Comparison of ENCODE assay signal across 11 cellular contexts in genomic region chr16:84177740-84178070, GRCh38. TPM values are rescaled to one million over a fixed set of nuclear protein-coding genes. Genes with fewer than 3 reads are reported as not detected.
A peak's percentile ranks its signal among the peaks of the same experiment; 100 is the strongest.
DNase-seq lines count a peak whose midpoint lies in the region; ATAC-seq and TF ChIP-seq lines count a peak whose summit lies in the region.
"Had no signal": no experiment of that assay in that cellular context is flagged by ENCODE, and none has a peak within 500 bp of the region (broad histone marks: within the 10 kb centered on the region; RNA-seq: fewer than 3 reads in every experiment).

No MANE protein-coding gene starts in this region.

- H3K9me3 ChIP-seq in fibroblast of lung (ENCODE audit: control insufficient read depth, insufficient read depth, low read depth, low read length) (no peaks in the 10 kb centered on the region), prostate gland (no peaks in the 10 kb centered on the region)

- peak overlapping the region; percentile 61 for H3K27ac ChIP-seq in fibroblast of lung (ENCODE audit: insufficient read depth, low read length)
- peak overlapping the region; percentile 74 for H3K27ac ChIP-seq in prostate gland

- ATAC-seq in HG03342 (IDR thresholded peaks at IDR 0.05; ENCODE audit: unreplicated experiment), result no peak
- no peak for ATAC-seq in HG02623 (IDR thresholded peaks at IDR 0.05; ENCODE audit: unreplicated experiment)

- H3K36me3 ChIP-seq in fibroblast of lung (ENCODE audit: control insufficient read depth, insufficient read depth, low read length) (peaks cover 22% of the 10 kb centered on the region), prostate gland (peaks cover 4 to 25% of the 10 kb centered on the region in 2 donors)

- no peak overlapping the region for H3K4me2 ChIP-seq in fibroblast of lung (ENCODE audit: extremely low read depth, insufficient read depth, low read length)

- H2AFZ ChIP-seq in fibroblast of lung (ENCODE audit: low read length), result no peak overlapping the region

- no peaks in the 10 kb centered on the region for H4K20me1 ChIP-seq in fibroblast of lung (ENCODE audit: control insufficient read depth, extremely low read depth, insufficient read depth, low read length)

- peak overlapping the region; percentile 4 for H3K9ac ChIP-seq in fibroblast of lung (ENCODE audit: insufficient read depth, low read length)

- in situ Hi-C loops in SK-MEL-5 (cut with HindIII; ENCODE audit: low pct_unique_long_range_greater_than_20kb, low sequenced_read_pairs), result no loop called here

- H3K4me3 ChIP-seq in AG09309 (ENCODE audit: control insufficient read depth, low read depth, low read length) (no peak overlapping the region), fibroblast of lung (replicated peaks in 1 of 4; ENCODE audit: control extremely low read depth in 1 of 4, insufficient read depth in 1 of 4, low read depth in 3 of 4, low read length in 4 of 4) (no peak overlapping the region), prostate gland (no peak overlapping the region)

- 32% methylated on average over 9 of the region's 9 CpGs for WGBS in prostate gland

- intact Hi-C loops in prostate gland (cut with DNase I), result loop anchor here (5.0 to 10.0 kb wide), 2 partner anchors 90 to 213 kb away; partner anchors contain the start of gene NECAB2

- H3K4me1 ChIP-seq in fibroblast of lung (ENCODE audit: control insufficient read depth, extremely low read depth, insufficient read depth, low read length) (peaks cover 27% of the 10 kb centered on the region), prostate gland (replicated peaks) (peaks cover 6% of the 10 kb centered on the region)

- no peaks in the 10 kb centered on the region for H3K79me2 ChIP-seq in fibroblast of lung (ENCODE audit: control insufficient read depth, insufficient read depth, low read length)

- DNase-seq in AG09309 (ENCODE audit: low read depth) (peak; percentile 7), SK-MEL-5 (ENCODE audit: low read depth, low spot score) (peak; percentile 39), fibroblast of lung (ENCODE audit: low read depth in 2 of 2) (peak in 1 of 2 donors; percentile 86), prostate gland (ENCODE audit: low spot score) (no peak), NOMO-1 treated with dmso at 0.1 percent for 144 hours (lab: John Stamatoyannopoulos, UW; ENCODE audit: unreplicated experiment) (no peak), NCI-H1417 treated with DMSO at 0.1 percent for 48 hours (lab: John Stamatoyannopoulos, UW) (no peak)
- DNase-seq: activated naive CD4-positive, alpha-beta T cell treated with anti-CD3 and anti-CD28 coated beads, Interleukin-2, amount 10 ng/mL, durations not matched to agents 7 days and 5 days; H7; MM.1S had no signal

- no peaks in the 10 kb centered on the region for H3K27me3 ChIP-seq in fibroblast of lung (ENCODE audit: control insufficient read depth, insufficient read depth, low read length)
- no peaks in the 10 kb centered on the region for H3K27me3 ChIP-seq in prostate gland (replicated peaks; ENCODE audit: insufficient read depth)

- no peak for TF ChIP-seq POLR2A in prostate gland (IDR thresholded peaks at IDR 0.05)

- TF ChIP-seq CTCF in AG09309 (IDR thresholded peaks at IDR 0.05; ENCODE audit: control insufficient read depth, insufficient read depth, low read depth, low read length, missing control alignments), result no peak
- no peak for TF ChIP-seq CTCF in fibroblast of lung (conservative IDR thresholded peaks at IDR 0.05 in 1 of 2, IDR thresholded peaks at IDR 0.05 in 1 of 2; ENCODE audit: low read depth in 1 of 2, low read length in 2 of 2)
- TF ChIP-seq CTCF in prostate gland (IDR thresholded peaks at IDR 0.05), result no peak

RNA-seq across cellular contexts. Expression of gene TAF1C, which starts 9.2 kb away (rescaled TPM):
- 39.7 and 54.1 TPM in 2 replicates for total RNA-seq in SK-MEL-5 (2014; rRNA removed; shearing (Covaris generic))
- 87.7 and 104 TPM in 2 replicates for polyA plus RNA-seq in SK-MEL-5 (2015; cell fraction: cytosol; rRNA removed)
- 1,333 and 1,594 TPM in 2 replicates for polyA plus RNA-seq in SK-MEL-5 (2015; cell fraction: nucleus; rRNA removed)
- 9.8 and 12.9 TPM in 2 replicates for total RNA-seq in fibroblast of lung
- polyA plus RNA-seq in fibroblast of lung, result 9.3 and 15.9 TPM in 2 replicates
- polyA plus RNA-seq in fibroblast of lung (2012), result 15.1 and 18.8 TPM in 2 replicates
- 14.1 and 20.1 TPM in 2 replicates for polyA minus RNA-seq in fibroblast of lung (ENCODE audit: low replicate concordance)
- 10 to 100 TPM; 53.4 to 87.9 TPM for total RNA-seq in prostate gland

RNA-seq across cellular contexts. Expression of gene ADAD2, which starts 13.3 kb away (rescaled TPM):
- 0.11 and 0.21 TPM in 2 replicates for total RNA-seq in SK-MEL-5 (2014; rRNA removed; shearing (Covaris generic))
- 0.15 TPM in 1 of 2 replicates, not detected in the other for polyA plus RNA-seq in SK-MEL-5 (2015; cell fraction: cytosol; rRNA removed)
- 0.06 TPM in 1 of 2 replicates, not detected in the other for polyA plus RNA-seq in SK-MEL-5 (2015; cell fraction: nucleus; rRNA removed)
- total RNA-seq in fibroblast of lung, result not detected in 2 replicates
- polyA plus RNA-seq in fibroblast of lung, result not detected in 2 replicates
- not detected in 2 replicates for polyA plus RNA-seq in fibroblast of lung (2012)
- polyA minus RNA-seq in fibroblast of lung (ENCODE audit: low replicate concordance), result not detected in 2 replicates
- 10 to 100 TPM in 1 of 2 donors, under 1 TPM in 1; 0.91 to 47.7 TPM for total RNA-seq in prostate gland
- total RNA-seq: H7 had no signal

RNA-seq across cellular contexts. Expression of gene DNAAF1, which starts 32.6 kb away (rescaled TPM):
- 0.16 and 0.63 TPM in 2 replicates for total RNA-seq in SK-MEL-5 (2014; rRNA removed; shearing (Covaris generic))
- polyA plus RNA-seq in SK-MEL-5 (2015; cell fraction: cytosol; rRNA removed), result not detected in 2 replicates
- 0.16 TPM in 1 of 2 replicates, not detected in the other for polyA plus RNA-seq in SK-MEL-5 (2015; cell fraction: nucleus; rRNA removed)
- total RNA-seq in fibroblast of lung (not detected in 2 replicates), prostate gland (1 to 10 TPM in 1 of 2 donors, under 1 TPM in 1; 0.32 to 8.2 TPM)
- not detected in 2 replicates for polyA plus RNA-seq in fibroblast of lung
- polyA plus RNA-seq in fibroblast of lung (2012), result 0.05 TPM in 1 of 2 replicates, not detected in the other
- not detected in 2 replicates for polyA minus RNA-seq in fibroblast of lung (ENCODE audit: low replicate concordance)

RNA-seq across cellular contexts. Expression of gene HSDL1, which starts 32.7 kb away (rescaled TPM):
- 41.1 and 42.0 TPM in 2 replicates for total RNA-seq in SK-MEL-5 (2014; rRNA removed; shearing (Covaris generic))
- polyA plus RNA-seq in SK-MEL-5 (2015; cell fraction: cytosol; rRNA removed), result 19.6 and 26.9 TPM in 2 replicates
- 19.1 and 24.6 TPM in 2 replicates for polyA plus RNA-seq in SK-MEL-5 (2015; cell fraction: nucleus; rRNA removed)
- total RNA-seq in fibroblast of lung, result 21.8 and 24.8 TPM in 2 replicates
- polyA plus RNA-seq in fibroblast of lung, result 18.3 and 23.6 TPM in 2 replicates
- 10.5 and 12.6 TPM in 2 replicates for polyA plus RNA-seq in fibroblast of lung (2012)
- polyA minus RNA-seq in fibroblast of lung (ENCODE audit: low replicate concordance), result 6.0 and 10.2 TPM in 2 replicates
- total RNA-seq in prostate gland, result 10 to 100 TPM; 12.0 to 17.3 TPM

Comparison
In these comparisons a context has a peak if more than half of its experiments do, and no peak if none do; other contexts are left out.
1. DNase-seq: peak in AG09309 (single experiment) and SK-MEL-5 (single experiment); none in prostate gland (single experiment), NOMO-1 treated with dmso at 0.1 percent for 144 hours (single experiment) and NCI-H1417 treated with DMSO at 0.1 percent for 48 hours (single experiment).